In genomic region chr1:190259424-190259823, GRCh38 we compare ENCODE assay signal across 39 cellular contexts.
"Had no signal": no experiment of that assay in that cellular context is flagged by ENCODE, and none has a peak within 500 bp of the region (broad histone marks: within the 10 kb centered on the region; RNA-seq: fewer than 3 reads in every experiment).

No MANE protein-coding gene starts in this region.

- H3K27ac Mint-ChIP-seq: activated naive CD4-positive, alpha-beta T cell treated with anti-CD3 and anti-CD28 coated beads for 36 hours; activated naive CD4-positive, alpha-beta T cell treated with anti-CD3 and anti-CD28 coated beads, Interleukin-2, amount 10 ng/mL, durations not matched to agents 7 days and 5 days; activated naive CD4-positive, alpha-beta T cell treated with anti-CD3 and anti-CD28 coated beads, Interleukin-2, amount 50 U/mL, for 24 hours; activated naive CD8-positive, alpha-beta T cell; activated naive CD8-positive, alpha-beta T cell treated with anti-CD3 and anti-CD28 coated beads for 36 hours; activated naive CD8-positive, alpha-beta T cell treated with anti-CD3 and anti-CD28 coated beads, Interleukin-2, amount 10 ng/mL, durations not matched to agents 7 days and 5 days; activated naive CD8-positive, alpha-beta T cell treated with anti-CD3 and anti-CD28 coated beads, Interleukin-2, amount 50 U/mL, for 24 hours; activated T-cell treated with anti-CD3 and anti-CD28 coated beads, Interleukin-2, amount 50 U/mL, for 24 hours; activated T-cell treated with anti-CD3 and anti-CD28 coated beads, Interleukin-2, amount 50 U/mL, for 72 hours; activated T-helper 1 cell treated with anti-CD3 and anti-CD28 coated beads, Interleukin-12 subunit alpha, Interleukin-12 subunit beta, Interleukin-2, Interleukin-4 antibody, amounts not matched to agents 30 ng/mL and 10 ng/mL and 1 ng/mL, durations not matched to agents 14 hours and 24 hours and 36 hours; activated T-helper 17 cell treated with anti-CD3 and anti-CD28 coated beads, Interleukin-2, amount 50 U/mL, for 72 hours; activated T-helper 2 cell treated with anti-CD3 and anti-CD28 coated beads, Interferon-gamma antibody, Interleukin-2, Interleukin-4, amounts not matched to agents 10 μg/mL and 5 μg/mL and 100 μg/mL, durations not matched to agents 14 hours and 24 hours and 36 hours; brain had no signal

- H3K4me3 Mint-ChIP-seq: activated naive CD4-positive, alpha-beta T cell treated with anti-CD3 and anti-CD28 coated beads for 36 hours; activated naive CD4-positive, alpha-beta T cell treated with anti-CD3 and anti-CD28 coated beads, Interleukin-2, amount 10 ng/mL, durations not matched to agents 7 days and 5 days; activated naive CD4-positive, alpha-beta T cell treated with anti-CD3 and anti-CD28 coated beads, Interleukin-2, amount 50 U/mL, for 24 hours; activated naive CD8-positive, alpha-beta T cell; activated naive CD8-positive, alpha-beta T cell treated with anti-CD3 and anti-CD28 coated beads for 36 hours; activated naive CD8-positive, alpha-beta T cell treated with anti-CD3 and anti-CD28 coated beads, Interleukin-2, amount 10 ng/mL, durations not matched to agents 7 days and 5 days; activated naive CD8-positive, alpha-beta T cell treated with anti-CD3 and anti-CD28 coated beads, Interleukin-2, amount 50 U/mL, for 24 hours; activated T-cell treated with anti-CD3 and anti-CD28 coated beads, Interleukin-2, amount 50 U/mL, for 24 hours; activated T-cell treated with anti-CD3 and anti-CD28 coated beads, Interleukin-2, amount 50 U/mL, for 4 hours; activated T-cell treated with anti-CD3 and anti-CD28 coated beads, Interleukin-2, amount 50 U/mL, for 72 hours; activated T-helper 1 cell treated with anti-CD3 and anti-CD28 coated beads, Interleukin-12 subunit alpha, Interleukin-12 subunit beta, Interleukin-2, Interleukin-4 antibody, amounts not matched to agents 30 ng/mL and 10 ng/mL and 1 ng/mL, durations not matched to agents 14 hours and 24 hours and 36 hours; activated T-helper 17 cell treated with anti-CD3 and anti-CD28 coated beads, Interleukin-2, amount 50 U/mL, for 72 hours; brain; central memory CD8-positive, alpha-beta T cell had no signal

- H3K27ac ChIP-seq: adrenal gland, ascending aorta, body of pancreas, brain microvascular endothelial cell, breast epithelium, cardiac muscle cell had no signal

- DNase-seq: activated effector memory CD4-positive, alpha-beta T cell treated with anti-CD3 and anti-CD28 coated beads, Interleukin-2, amount 50 U/mL, for 16 hours; activated effector memory CD4-positive, alpha-beta T cell treated with Interleukin-2 at 50 U/mL for 16 hours; activated gamma-delta T cell; activated gamma-delta T cell treated with Interleukin-2 at 50 U/mL for 16 hours; activated naive CD4-positive, alpha-beta T cell; activated naive CD4-positive, alpha-beta T cell treated with anti-CD3 and anti-CD28 coated beads for 36 hours; activated naive CD4-positive, alpha-beta T cell treated with anti-CD3 and anti-CD28 coated beads, Interleukin-2, amount 10 ng/mL, durations not matched to agents 7 days and 5 days; activated naive CD4-positive, alpha-beta T cell treated with anti-CD3 and anti-CD28 coated beads, Interleukin-2, amount 50 U/mL, for 16 hours; activated naive CD4-positive, alpha-beta T cell treated with Interleukin-2 at 50 U/mL for 16 hours; activated naive CD8-positive, alpha-beta T cell treated with anti-CD3 and anti-CD28 coated beads for 36 hours; activated naive CD8-positive, alpha-beta T cell treated with anti-CD3 and anti-CD28 coated beads, Interleukin-2, amount 10 ng/mL, durations not matched to agents 7 days and 5 days; activated naive CD8-positive, alpha-beta T cell treated with anti-CD3 and anti-CD28 coated beads, Interleukin-2, amount 50 U/mL, for 24 hours; activated T-cell treated with anti-CD3 and anti-CD28 coated beads, Interleukin-2, amount 50 U/mL, for 24 hours; activated T-cell treated with anti-CD3 and anti-CD28 coated beads, Interleukin-2, amount 50 U/mL, for 4 hours; activated T-cell treated with anti-CD3 and anti-CD28 coated beads, Interleukin-2, amount 50 U/mL, for 48 hours; activated T-cell treated with anti-CD3 and anti-CD28 coated beads, Interleukin-2, amount 50 U/mL, for 72 hours; adrenal gland; amniotic stem cell; amygdala; anterior cingulate cortex; aorta; body of pancreas; brain microvascular endothelial cell; caudate nucleus; central memory CD4-positive, alpha-beta T cell; cerebellar nuclear complex had no signal

- H3K36me3 Mint-ChIP-seq: activated naive CD4-positive, alpha-beta T cell treated with anti-CD3 and anti-CD28 coated beads, Interleukin-2, amount 10 ng/mL, durations not matched to agents 7 days and 5 days; activated naive CD8-positive, alpha-beta T cell; activated naive CD8-positive, alpha-beta T cell treated with anti-CD3 and anti-CD28 coated beads for 36 hours; activated naive CD8-positive, alpha-beta T cell treated with anti-CD3 and anti-CD28 coated beads, Interleukin-2, amount 10 ng/mL, durations not matched to agents 7 days and 5 days had no signal

- H3K9me3 ChIP-seq: adrenal gland, ascending aorta, body of pancreas, breast epithelium had no signal

- FAIRE-seq: astrocyte, bronchial epithelial cell had no signal

- H3K27me3 Mint-ChIP-seq: activated naive CD4-positive, alpha-beta T cell treated with anti-CD3 and anti-CD28 coated beads, Interleukin-2, amount 10 ng/mL, durations not matched to agents 7 days and 5 days; activated naive CD4-positive, alpha-beta T cell treated with anti-CD3 and anti-CD28 coated beads, Interleukin-2, amount 50 U/mL, for 24 hours; activated naive CD8-positive, alpha-beta T cell; activated naive CD8-positive, alpha-beta T cell treated with anti-CD3 and anti-CD28 coated beads for 36 hours; activated naive CD8-positive, alpha-beta T cell treated with anti-CD3 and anti-CD28 coated beads, Interleukin-2, amount 10 ng/mL, durations not matched to agents 7 days and 5 days; activated naive CD8-positive, alpha-beta T cell treated with anti-CD3 and anti-CD28 coated beads, Interleukin-2, amount 50 U/mL, for 24 hours; activated T-cell treated with anti-CD3 and anti-CD28 coated beads, Interleukin-2, amount 50 U/mL, for 24 hours; activated T-helper 17 cell treated with anti-CD3 and anti-CD28 coated beads, Interleukin-2, amount 50 U/mL, for 72 hours; central memory CD8-positive, alpha-beta T cell had no signal

- ATAC-seq: activated naive CD4-positive, alpha-beta T cell treated with anti-CD3 and anti-CD28 coated beads, Interleukin-2, amount 50 U/mL, for 72 hours; activated naive CD8-positive, alpha-beta T cell treated with anti-CD3 and anti-CD28 coated beads, Interleukin-2, amount 50 U/mL, for 24 hours; activated T-cell treated with anti-CD3 and anti-CD28 coated beads, Interleukin-2, amount 50 U/mL, for 4 hours; activated T-cell treated with anti-CD3 and anti-CD28 coated beads, Interleukin-2, amount 50 U/mL, for 72 hours; activated T-helper 17 cell treated with anti-CD3 and anti-CD28 coated beads, Interleukin-2, amount 50 U/mL, for 72 hours; body of pancreas had no signal

- H3K4me1 ChIP-seq: adrenal gland, ascending aorta, body of pancreas, breast epithelium had no signal

- H3K4me1 Mint-ChIP-seq: activated naive CD4-positive, alpha-beta T cell treated with anti-CD3 and anti-CD28 coated beads, Interleukin-2, amount 10 ng/mL, durations not matched to agents 7 days and 5 days; activated naive CD4-positive, alpha-beta T cell treated with anti-CD3 and anti-CD28 coated beads, Interleukin-2, amount 50 U/mL, for 24 hours; activated naive CD8-positive, alpha-beta T cell treated with anti-CD3 and anti-CD28 coated beads for 36 hours; activated naive CD8-positive, alpha-beta T cell treated with anti-CD3 and anti-CD28 coated beads, Interleukin-2, amount 10 ng/mL, durations not matched to agents 7 days and 5 days; activated naive CD8-positive, alpha-beta T cell treated with anti-CD3 and anti-CD28 coated beads, Interleukin-2, amount 50 U/mL, for 24 hours; activated T-helper 17 cell treated with anti-CD3 and anti-CD28 coated beads, Interleukin-2, amount 50 U/mL, for 72 hours; brain; central memory CD8-positive, alpha-beta T cell had no signal

- H3K36me3 ChIP-seq: adrenal gland, ascending aorta, brain microvascular endothelial cell, breast epithelium, cardiac muscle cell had no signal

- H3K4me3 ChIP-seq: adrenal gland, ascending aorta, body of pancreas, breast epithelium, cardiac muscle cell had no signal
